Comparison of ENCODE assay signal across 15 cellular contexts in the genomic region with DNA sequence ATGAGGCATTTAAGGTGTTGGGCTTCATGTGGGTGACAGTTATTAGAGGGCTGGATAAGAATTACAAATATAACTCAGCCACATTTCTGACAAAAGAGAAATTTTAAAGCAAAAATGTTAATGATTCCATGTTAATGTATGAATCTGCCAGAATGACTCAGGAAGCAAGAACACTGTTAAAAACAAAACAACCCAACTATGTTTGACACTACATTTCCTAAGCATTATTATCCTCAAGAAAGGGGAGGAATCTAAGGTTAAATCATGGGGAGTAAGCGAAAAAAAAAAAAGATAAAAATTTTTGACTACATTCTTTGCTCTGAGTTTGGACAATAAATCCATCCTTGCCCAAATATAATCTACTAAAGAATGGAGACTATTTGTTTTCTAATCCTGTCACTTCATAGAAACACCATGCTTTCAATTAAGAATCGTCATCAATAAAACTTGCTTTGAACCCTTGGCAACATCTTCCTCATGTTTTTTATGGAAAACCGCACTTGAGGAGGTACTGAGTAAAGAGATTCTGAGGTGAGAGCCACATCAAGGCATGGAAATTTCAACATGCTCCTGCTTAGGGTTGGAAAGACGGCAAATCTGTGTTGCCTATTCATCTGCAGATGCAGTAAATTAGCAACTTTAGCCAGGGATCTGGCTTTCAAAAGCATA. TPM values are rescaled to one million over a fixed set of nuclear protein-coding genes. Genes with fewer than 3 reads are reported as not detected.
DNase-seq lines count a peak whose midpoint lies in the region; ATAC-seq and TF ChIP-seq lines count a peak whose summit lies in the region.
"Had no signal": no experiment of that assay in that cellular context is flagged by ENCODE, and none has a peak within 500 bp of the region (broad histone marks: within the 10 kb centered on the region; RNA-seq: fewer than 3 reads in every experiment).

No MANE protein-coding gene starts in this region.

- no peak for ATAC-seq in activated T-cell treated with anti-CD3 and anti-CD28 coated beads, Interleukin-2, amount 50 U/mL, for 72 hours (replicated peaks in 1 of 2)
- peak; percentile 44; the same call in 1 of the 2 replicates for ATAC-seq in WTC11
- ATAC-seq: A549, HCT116 had no signal

- H3K27ac Mint-ChIP-seq in activated T-cell treated with anti-CD3 and anti-CD28 coated beads, Interleukin-2, amount 50 U/mL, for 72 hours, result peak overlapping the region; percentile 43
- peak overlapping the region; percentile 89 for H3K27ac Mint-ChIP-seq in WTC11

- POLR2A ChIA-PET in WTC11 (lab: Charles Lee), result no interaction called here

- intact Hi-C loops in tibial artery (cut with DNase I; ENCODE audit: low total_unique reads), result no loop called here
- intact Hi-C loops in thyroid gland (cut with DNase I), result no loop called here

- DNase-seq in activated T-cell treated with anti-CD3 and anti-CD28 coated beads, Interleukin-2, amount 50 U/mL, for 72 hours, result no peak
- no peak for DNase-seq in activated T-cell treated with anti-CD3 and anti-CD28 coated beads, Interleukin-2, amount 50 U/mL, for 48 hours
- DNase-seq in WTC11 (ENCODE audit: low spot score) (no peak), tibial artery (no peak), thyroid gland (no peak), SHP77 treated with DMSO at 0.1 percent for 48 hours (lab: John Stamatoyannopoulos, UW) (no peak), NCI-H510A (lab: John Stamatoyannopoulos, UW) (no peak)
- DNase-seq: activated CD4-positive, alpha-beta T cell treated with anti-CD3 and anti-CD28 coated beads, Interleukin-2, amount 50 U/mL, for 1 hour; foreskin fibroblast; naive B cell; Peyer's patch; T-helper 2 cell had no signal

- peak overlapping the region; percentile 35; the same call in 1 of the 2 replicates for H3K9ac ChIP-seq in iPS-20b (ENCODE audit: low read depth, low read length)

- H3K27me3 Mint-ChIP-seq in activated T-cell treated with anti-CD3 and anti-CD28 coated beads, Interleukin-2, amount 50 U/mL, for 72 hours (ENCODE audit: low read depth), result no peaks in the 10 kb centered on the region
- no peaks in the 10 kb centered on the region for H3K27me3 Mint-ChIP-seq in WTC11 (ENCODE audit: low read depth)
- H3K27me3 Mint-ChIP-seq: naive B cell had no signal

- CTCF ChIA-PET in WTC11 (lab: Charles Lee), result interaction anchor here (3.3 kb wide), 1 partner anchor 9 kb away, joined by 37 read pairs; a partner anchor contains a TSS

- H3K4me3 ChIP-seq in iPS-20b (ENCODE audit: low read length) (peak overlapping the region; percentile 11; the same call in 1 of the 2 replicates), tibial artery (no peak overlapping the region), thyroid gland (replicated peaks in 1 of 3) (no peak overlapping the region)
- H3K4me3 ChIP-seq: A549, Peyer's patch had no signal

- peaks cover 10 to 11% of the 10 kb centered on the region in 2 donors for H3K36me3 Mint-ChIP-seq in activated T-cell treated with anti-CD3 and anti-CD28 coated beads, Interleukin-2, amount 50 U/mL, for 72 hours (ENCODE audit: insufficient read depth in 2 of 2)
- 0 out of 2 replicates have a peak, but pooled peaks cover 3% of the 10 kb centered on the region for H3K36me3 Mint-ChIP-seq in WTC11

- H3K4me3 Mint-ChIP-seq in activated T-cell treated with anti-CD3 and anti-CD28 coated beads, Interleukin-2, amount 50 U/mL, for 72 hours, result peak overlapping the region; percentile 6 to 45
- H3K4me3 Mint-ChIP-seq in WTC11, result peak overlapping the region; percentile 14; the same call in 1 of the 2 replicates

- no peak for TF ChIP-seq POLR2A in thyroid gland (IDR thresholded peaks at IDR 0.05)

- H3K27me3 ChIP-seq in iPS-20b (ENCODE audit: insufficient read depth, low read length) (no peaks in the 10 kb centered on the region), tibial artery (no peaks in the 10 kb centered on the region), thyroid gland (no peaks in the 10 kb centered on the region)
- H3K27me3 ChIP-seq: Peyer's patch had no signal

- H3K36me3 ChIP-seq in iPS-20b (ENCODE audit: insufficient read depth, low read depth, low read length) (no peaks in the 10 kb centered on the region), tibial artery (peaks cover 0 to 3% (median 0%) of the 10 kb centered on the region in 3 donors), thyroid gland (no peaks in the 10 kb centered on the region)
- H3K36me3 ChIP-seq: Peyer's patch had no signal

- H3K4me1 Mint-ChIP-seq in activated T-cell treated with anti-CD3 and anti-CD28 coated beads, Interleukin-2, amount 50 U/mL, for 72 hours (ENCODE audit: low read depth), result peaks cover 100% of the 10 kb centered on the region
- peaks cover 87% of the 10 kb centered on the region for H3K4me1 Mint-ChIP-seq in WTC11

- no peaks in the 10 kb centered on the region for H3K9me3 ChIP-seq in iPS-20b (ENCODE audit: insufficient read depth, low read depth, low read length)
- no peaks in the 10 kb centered on the region for H3K9me3 ChIP-seq in tibial artery
- no peaks in the 10 kb centered on the region for H3K9me3 ChIP-seq in thyroid gland
- H3K9me3 ChIP-seq: A549, Peyer's patch had no signal

- WGBS in thyroid gland, 2 donors, result 86 to 94% methylated on average over 4 of the region's 4 CpGs

- no peaks in the 10 kb centered on the region for H3K9me3 Mint-ChIP-seq in activated T-cell treated with anti-CD3 and anti-CD28 coated beads, Interleukin-2, amount 50 U/mL, for 72 hours
- H3K9me3 Mint-ChIP-seq in WTC11, result no peaks in the 10 kb centered on the region
- H3K9me3 Mint-ChIP-seq: naive B cell had no signal

- H3K4me1 ChIP-seq in iPS-20b (ENCODE audit: insufficient read depth, low read length) (peaks cover 69% of the 10 kb centered on the region), tibial artery (peaks cover 0 to 90% (median 66%) of the 10 kb centered on the region in 4 donors), thyroid gland (peaks cover 23 to 31% of the 10 kb centered on the region in 2 donors)

- TF ChIP-seq CTCF in WTC11 (IDR thresholded peaks at IDR 0.05) (no peak), tibial artery (IDR thresholded peaks at IDR 0.05) (no peak), thyroid gland (IDR thresholded peaks at IDR 0.05) (no peak)

- H3K27ac ChIP-seq in iPS-20b (ENCODE audit: low read length), result no peak overlapping the region
- H3K27ac ChIP-seq in tibial artery, result peak overlapping the region; percentile 47
- H3K27ac ChIP-seq in thyroid gland, result peak overlapping the region in 1 of 3 donors; percentile 5
- H3K27ac ChIP-seq: A549 had no signal

TF ChIP-seq in WTC11, 78 proteins besides CTCF, POLR2A, EP300 and RAD21:
- TF ChIP-seq ELF4 (CRISPR knock-in tag; IDR thresholded peaks at IDR 0.05; ENCODE audit: low read depth) (no peak), SMAD4 (CRISPR knock-in tag; IDR thresholded peaks at IDR 0.05) (no peak), TCF7 (CRISPR knock-in tag; IDR thresholded peaks at IDR 0.05; ENCODE audit: low read depth) (no peak), NFYB (CRISPR knock-in tag; conservative IDR thresholded peaks at IDR 0.05; ENCODE audit: low read depth) (no peak), ZNF317 (CRISPR knock-in tag; IDR thresholded peaks at IDR 0.05; ENCODE audit: borderline replicate concordance, low read depth) (no peak), CREM (CRISPR knock-in tag; IDR thresholded peaks at IDR 0.05) (no peak), IRF2 (CRISPR knock-in tag; IDR thresholded peaks at IDR 0.05; ENCODE audit: borderline replicate concordance, low read depth) (no peak), ZBTB21 (CRISPR knock-in tag; IDR thresholded peaks at IDR 0.05; ENCODE audit: borderline replicate concordance) (no peak), ZNF219 (CRISPR knock-in tag; IDR thresholded peaks at IDR 0.05; ENCODE audit: borderline replicate concordance) (no peak)
- TF ChIP-seq, protein P1, sequence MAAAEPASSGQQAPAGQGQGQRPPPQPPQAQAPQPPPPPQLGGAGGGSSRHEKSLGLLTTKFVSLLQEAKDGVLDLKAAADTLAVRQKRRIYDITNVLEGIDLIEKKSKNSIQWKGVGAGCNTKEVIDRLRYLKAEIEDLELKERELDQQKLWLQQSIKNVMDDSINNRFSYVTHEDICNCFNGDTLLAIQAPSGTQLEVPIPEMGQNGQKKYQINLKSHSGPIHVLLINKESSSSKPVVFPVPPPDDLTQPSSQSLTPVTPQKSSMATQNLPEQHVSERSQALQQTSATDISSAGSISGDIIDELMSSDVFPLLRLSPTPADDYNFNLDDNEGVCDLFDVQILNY (CRISPR knock-in tag; IDR thresholded peaks at IDR 0.05), result no peak

RNA-seq across cellular contexts. Expression of a gene that starts 9.8 kb away (rescaled TPM):
- 10 to 100 TPM; 30.5 to 34.6 TPM for total RNA-seq in activated T-cell treated with anti-CD3 and anti-CD28 coated beads, Interleukin-2, amount 50 U/mL, for 72 hours
- total RNA-seq in WTC11 (2021), result 5.1 to 8.1 TPM (median 5.2 TPM) in 3 replicates
- 10 to 100 TPM; 19.0 to 36.4 (median 31.4) TPM for total RNA-seq in thyroid gland

RNA-seq across cellular contexts. Expression of a gene that starts 56.5 kb away (rescaled TPM):
- total RNA-seq in activated T-cell treated with anti-CD3 and anti-CD28 coated beads, Interleukin-2, amount 50 U/mL, for 72 hours, result 10 to 100 TPM; 44.6 to 55.3 TPM
- total RNA-seq in WTC11 (2021) (15.0 to 16.3 TPM (median 15.3 TPM) in 3 replicates), thyroid gland (10 to 100 TPM; 24.8 to 44.9 (median 28.8) TPM)

RNA-seq across cellular contexts. Expression of a gene that starts 56.6 kb away (rescaled TPM):
- total RNA-seq in activated T-cell treated with anti-CD3 and anti-CD28 coated beads, Interleukin-2, amount 50 U/mL, for 72 hours, result 10 to 100 TPM; 10.6 to 11.0 TPM
- total RNA-seq in WTC11 (2021) (5.0 to 6.1 TPM (median 5.7 TPM) in 3 replicates), thyroid gland (10 to 100 TPM in 2 of 4 donors, 1 to 10 TPM in 2; 9.4 to 11.6 (median 10.4) TPM)
